Comparison of ENCODE assay signal across 20 cellular contexts in the genomic region with DNA sequence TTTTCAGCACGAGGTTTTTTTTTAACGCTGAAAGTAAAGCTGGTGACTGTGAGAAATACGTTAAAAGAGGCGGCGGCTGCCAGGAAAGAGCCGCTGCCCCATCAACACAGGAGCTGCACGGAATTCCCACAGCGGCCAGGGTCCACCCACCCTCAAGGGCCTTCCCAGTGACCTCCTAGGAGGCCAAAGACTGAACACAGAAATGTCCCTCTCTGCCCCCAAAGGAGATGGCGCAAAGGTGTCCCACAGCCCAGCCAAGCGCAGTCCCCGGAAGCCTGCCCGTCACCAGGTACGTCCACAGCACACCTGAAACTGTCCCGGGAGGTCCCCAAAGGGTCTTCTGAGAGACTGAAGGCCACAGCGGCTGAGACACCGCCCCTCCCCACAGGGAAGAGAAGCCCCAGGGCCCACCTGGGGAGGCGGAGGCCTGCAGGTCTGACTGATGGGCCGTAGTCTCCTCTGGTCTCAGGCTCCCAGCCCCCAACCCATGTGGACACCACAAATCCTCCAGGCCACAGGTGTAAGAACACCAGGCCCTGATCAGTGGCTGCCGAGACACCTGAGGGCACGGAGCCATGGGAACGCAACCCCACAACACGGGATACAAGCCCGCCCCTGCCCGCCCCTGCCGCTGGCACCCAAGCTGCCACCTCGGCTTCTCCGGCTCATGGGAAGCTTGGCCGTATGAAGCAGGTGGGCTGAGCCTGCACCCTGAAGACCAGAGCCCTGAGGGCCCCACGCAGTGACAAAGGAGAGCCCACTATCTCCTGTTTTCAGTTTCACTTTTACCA. TPM values are rescaled to one million over a fixed set of nuclear protein-coding genes. Genes with fewer than 3 reads are reported as not detected.
DNase-seq lines count a peak whose midpoint lies in the region; ATAC-seq and TF ChIP-seq lines count a peak whose summit lies in the region.
"Had no signal": no experiment of that assay in that cellular context is flagged by ENCODE, and none has a peak within 500 bp of the region (broad histone marks: within the 10 kb centered on the region; RNA-seq: fewer than 3 reads in every experiment).

No MANE protein-coding gene starts in this region.

- no peak overlapping the region for H3K23ac ChIP-seq in H9 (ENCODE audit: insufficient read length, low read depth, low read length)

- no peaks in the 10 kb centered on the region for H3K79me1 ChIP-seq in H9 (ENCODE audit: insufficient read depth, low read depth, low read length, poor library complexity, severe bottlenecking)

- H2BK120ac ChIP-seq in H9 (ENCODE audit: low read depth, low read length, poor library complexity, severe bottlenecking): no peak overlapping the region

- H3K9me3 ChIP-seq in H9 (ENCODE audit: control insufficient read depth, low read depth, low read length): no peaks in the 10 kb centered on the region
- H3K9me3 ChIP-seq: ascending aorta, heart left ventricle, left lung, Peyer's patch had no signal

- no peak overlapping the region for H3K27ac ChIP-seq in H9 (ENCODE audit: insufficient read length, low read depth, low read length)
- H3K27ac ChIP-seq: ascending aorta, heart left ventricle, left lung, Peyer's patch had no signal

- no CpG with 5 or more reads among the region's 29 CpGs for WGBS in H9 (ENCODE audit: extremely low coverage, insufficient read length, low lambda C conversion rate)

- peak overlapping the region; percentile 50 for H3K27ac Mint-ChIP-seq in activated T-cell treated with anti-CD3 and anti-CD28 coated beads, Interleukin-2, amount 50 U/mL, for 24 hours
- H3K27ac Mint-ChIP-seq in H9: peak overlapping the region; percentile 58 to 68 (median 59); a peak in 3 of 7 replicates
- H3K27ac Mint-ChIP-seq in dendritic cell treated with granulocyte-macrophage colony-stimulating factor and Interleukin-4, amounts not matched to agents 40 ng/mL and 50 ng/mL, for 4 days: peak overlapping the region; percentile 34

- TF ChIP-seq CTCF in H9 (conservative IDR thresholded peaks at IDR 0.05) (no peak), retinal pigment epithelial cell (conservative IDR thresholded peaks at IDR 0.05; ENCODE audit: low read depth, low read length) (no peak), GM13976 (IDR thresholded peaks at IDR 0.05; ENCODE audit: borderline replicate concordance, control extremely low read depth, extremely low read depth, insufficient read depth, missing control alignments) (no peak)

- no peak overlapping the region for H3K4ac ChIP-seq in H9 (ENCODE audit: low read depth, low read length)

- no peaks in the 10 kb centered on the region for H3K27me3 ChIP-seq in H9 (ENCODE audit: insufficient read depth, low read length)
- H3K27me3 ChIP-seq: ascending aorta, heart left ventricle, left lung, Peyer's patch had no signal

- no peaks in the 10 kb centered on the region for H3K23me2 ChIP-seq in H9 (ENCODE audit: insufficient read length, low read depth, low read length, poor library complexity, severe bottlenecking)

- no peak overlapping the region for H3K4me2 ChIP-seq in H9 (ENCODE audit: insufficient read depth, insufficient read length, low read length)

- ATAC-seq in HG02759 (IDR thresholded peaks at IDR 0.05; ENCODE audit: unreplicated experiment): no peak
- ATAC-seq: left lung had no signal

- no peak for DNase-seq in activated T-cell treated with anti-CD3 and anti-CD28 coated beads, Interleukin-2, amount 50 U/mL, for 24 hours
- DNase-seq in activated T-cell treated with anti-CD3 and anti-CD28 coated beads, Interleukin-2, amount 50 U/mL, for 48 hours: no peak
- DNase-seq in H9 (no peak), retinal pigment epithelial cell (ENCODE audit: low read depth) (peak; percentile 3), GM13976 (ENCODE audit: low spot score) (no peak), NCI-H1694 treated with DMSO at 0.1 percent for 48 hours (lab: John Stamatoyannopoulos, UW) (no peak)
- DNase-seq: activated CD4-positive, alpha-beta T cell treated with anti-CD3 and anti-CD28 coated beads for 4 hours; activated T-cell treated with anti-CD3 and anti-CD28 coated beads for 4 hours; C1 segment of cervical spinal cord; NCI-H1105 treated with DMSO at 0.1 percent for 48 hours; NCI-H2107; NCI-H510A; Peyer's patch; stimulated activated CD4-positive, alpha-beta T cell treated with anti-CD3 and anti-CD28 coated beads, Interleukin-15, amount 100 ng/mL, for 24 hours; substantia nigra had no signal

- no peak overlapping the region for H2BK20ac ChIP-seq in H9 (ENCODE audit: low read depth, low read length, poor library complexity, severe bottlenecking)

- H2AK5ac ChIP-seq in H9 (ENCODE audit: insufficient read length, low read length): no peak overlapping the region

- intact Hi-C loops in dendritic cell treated with granulocyte-macrophage colony-stimulating factor and Interleukin-4, amounts not matched to agents 40 ng/mL and 50 ng/mL, for 4 days (cut with micrococcal nuclease): no loop called here

- H3K4me1 Mint-ChIP-seq in activated T-cell treated with anti-CD3 and anti-CD28 coated beads, Interleukin-2, amount 50 U/mL, for 24 hours (ENCODE audit: low read depth): peaks cover 24% of the 10 kb centered on the region
- H3K4me1 Mint-ChIP-seq in H9: peaks cover 10 to 11% of the 10 kb centered on the region in 2 experiments
- peaks cover 15% of the 10 kb centered on the region for H3K4me1 Mint-ChIP-seq in dendritic cell treated with granulocyte-macrophage colony-stimulating factor and Interleukin-4, amounts not matched to agents 40 ng/mL and 50 ng/mL, for 4 days (ENCODE audit: low read depth)

- no peak overlapping the region for H2BK15ac ChIP-seq in H9 (ENCODE audit: low read depth, low read length)

- H2BK12ac ChIP-seq in H9 (ENCODE audit: insufficient read length, low read depth, low read length): no peak overlapping the region

- no peak overlapping the region for H4K8ac ChIP-seq in H9 (replicated peaks; ENCODE audit: insufficient read length, low read depth, low read length)

- H3K14ac ChIP-seq in H9 (ENCODE audit: insufficient read depth, low read length): no peak overlapping the region

- no peak overlapping the region for H3K4me3 ChIP-seq in retinal pigment epithelial cell (ENCODE audit: low read length)
- H3K4me3 ChIP-seq: ascending aorta, heart left ventricle, left lung, Peyer's patch had no signal

- H2AFZ ChIP-seq in H9 (ENCODE audit: low read length): no peak overlapping the region

- H3K4me1 ChIP-seq in H9 (ENCODE audit: insufficient read depth, low read length): no peaks in the 10 kb centered on the region
- H3K4me1 ChIP-seq: ascending aorta, Peyer's patch had no signal

- no peak overlapping the region for H3K56ac ChIP-seq in H9 (ENCODE audit: insufficient read length, low read depth, low read length)

- no peak overlapping the region for H4K91ac ChIP-seq in H9 (ENCODE audit: insufficient read length, low read depth, low read length)

- H4K20me1 ChIP-seq in H9 (ENCODE audit: control insufficient read depth, insufficient read depth, insufficient read length): no peaks in the 10 kb centered on the region

- no peaks in the 10 kb centered on the region for H3K9me3 Mint-ChIP-seq in activated T-cell treated with anti-CD3 and anti-CD28 coated beads, Interleukin-2, amount 50 U/mL, for 24 hours
- no peaks in the 10 kb centered on the region for H3K9me3 Mint-ChIP-seq in H9
- no peaks in the 10 kb centered on the region for H3K9me3 Mint-ChIP-seq in dendritic cell treated with granulocyte-macrophage colony-stimulating factor and Interleukin-4, amounts not matched to agents 40 ng/mL and 50 ng/mL, for 4 days

- H2BK5ac ChIP-seq in H9 (ENCODE audit: insufficient read length, low read length): no peak overlapping the region

- no peak overlapping the region for H3T11ph ChIP-seq in H9 (ENCODE audit: low read length)

- in situ Hi-C loops in GM13976 (cut with MboI; ENCODE audit: low sequenced_read_pairs, unreplicated experiment): no loop called here

- peaks cover 65% of the 10 kb centered on the region for H3K36me3 Mint-ChIP-seq in activated T-cell treated with anti-CD3 and anti-CD28 coated beads, Interleukin-2, amount 50 U/mL, for 24 hours (ENCODE audit: low read depth)
- peaks cover 13 to 66% (median 54%) of the 10 kb centered on the region in 3 experiments; a peak in 6 of 7 replicates for H3K36me3 Mint-ChIP-seq in H9 (ENCODE audit: insufficient read depth in 1 of 3, low read depth in 3 of 3)
- peaks cover 99% of the 10 kb centered on the region for H3K36me3 Mint-ChIP-seq in dendritic cell treated with granulocyte-macrophage colony-stimulating factor and Interleukin-4, amounts not matched to agents 40 ng/mL and 50 ng/mL, for 4 days (ENCODE audit: low read depth)

- H3K9ac ChIP-seq in H9 (ENCODE audit: extremely low read depth, insufficient read length, low read length): no peak overlapping the region

- H3K79me2 ChIP-seq in H9 (ENCODE audit: insufficient read depth, low read length): peaks cover 6% of the 10 kb centered on the region; the same call in 1 of the 2 replicates

- no peak overlapping the region for H3K4me3 Mint-ChIP-seq in activated T-cell treated with anti-CD3 and anti-CD28 coated beads, Interleukin-2, amount 50 U/mL, for 24 hours
- no peak overlapping the region for H3K4me3 Mint-ChIP-seq in H9
- no peak overlapping the region for H3K4me3 Mint-ChIP-seq in dendritic cell treated with granulocyte-macrophage colony-stimulating factor and Interleukin-4, amounts not matched to agents 40 ng/mL and 50 ng/mL, for 4 days

- no peaks in the 10 kb centered on the region for H3K27me3 Mint-ChIP-seq in activated T-cell treated with anti-CD3 and anti-CD28 coated beads, Interleukin-2, amount 50 U/mL, for 24 hours
- H3K27me3 Mint-ChIP-seq in H9 (ENCODE audit: low read depth): no peaks in the 10 kb centered on the region
- H3K27me3 Mint-ChIP-seq in dendritic cell treated with granulocyte-macrophage colony-stimulating factor and Interleukin-4, amounts not matched to agents 40 ng/mL and 50 ng/mL, for 4 days: no peaks in the 10 kb centered on the region

- no peak overlapping the region for H3K18ac ChIP-seq in H9 (ENCODE audit: insufficient read length, low read depth, low read length)

- H4K5ac ChIP-seq in H9 (ENCODE audit: insufficient read length, low read depth, low read length): no peak overlapping the region

RNA-seq across cellular contexts. Expression of a gene that starts 46.5 kb away (rescaled TPM):
- 51.3 and 53.3 TPM in 2 replicates for total RNA-seq in H9 (2021)
